Comparison of ENCODE assay signal across 8 cellular contexts in the genomic region with DNA sequence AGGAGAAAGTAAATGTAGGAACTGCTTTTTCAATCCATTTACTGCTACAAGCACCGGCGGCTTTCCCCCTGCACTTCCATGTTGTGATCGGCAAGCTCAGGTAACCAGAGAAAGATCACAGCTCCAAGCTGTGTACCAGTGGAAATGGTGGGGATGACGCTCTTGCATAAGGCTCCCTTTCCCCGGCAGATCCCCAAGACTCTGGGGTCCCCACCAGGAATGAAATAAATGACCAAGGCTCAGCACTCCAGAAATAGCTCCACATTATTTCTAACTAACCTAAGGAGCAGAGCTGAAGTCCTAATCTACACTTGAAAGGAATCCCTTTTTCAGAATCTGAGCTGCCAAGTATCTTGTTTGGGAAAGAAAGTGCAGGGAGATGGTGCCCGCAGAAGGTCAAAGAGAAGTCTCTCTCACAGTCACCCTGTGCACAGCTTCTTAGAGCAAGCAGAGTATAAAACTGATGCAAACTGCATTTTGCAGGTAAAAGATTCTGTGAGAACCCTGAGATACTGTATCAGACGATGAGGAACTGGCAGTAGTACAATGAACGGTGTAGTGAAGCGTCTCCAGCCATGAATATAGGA.
DNase-seq lines count a peak whose midpoint lies in the region; ATAC-seq, FAIRE-seq and TF ChIP-seq lines count a peak whose summit lies in the region.

No MANE protein-coding gene starts in this region.

- peaks cover 18% of the 10 kb centered on the region for H3K4me1 ChIP-seq in HUES6 (ENCODE audit: control insufficient read depth, insufficient read depth, low read length)

- DNase-seq in GM12865 (ENCODE audit: low read depth): no peak
- no peak for DNase-seq in astrocyte of the cerebellum (ENCODE audit: low read depth)
- DNase-seq in memory B cell (ENCODE audit: low spot score in 2 of 2): no peak
- DNase-seq in urothelium cell line (ENCODE audit: low spot score): no peak
- no peak for DNase-seq in SHP77 treated with DMSO at 0.1 percent for 48 hours (lab: John Stamatoyannopoulos, UW)

- no peaks in the 10 kb centered on the region for H3K27me3 ChIP-seq in HUES6 (ENCODE audit: control insufficient read depth, insufficient read depth, low read length)

- H3K4me3 ChIP-seq in GM12865 (ENCODE audit: low read depth, low read length): peak overlapping the region; percentile 75
- peak overlapping the region; percentile 97 for H3K4me3 ChIP-seq in HUES6 (ENCODE audit: low read depth, low read length)
- peak overlapping the region; percentile 72 for H3K4me3 ChIP-seq in astrocyte of the cerebellum (ENCODE audit: low read depth, low read length)

- peaks cover 13% of the 10 kb centered on the region for H3K36me3 ChIP-seq in HUES6 (ENCODE audit: control insufficient read depth, insufficient read depth, low read length)

- no peaks in the 10 kb centered on the region for H3K9me3 ChIP-seq in HUES6 (ENCODE audit: control insufficient read depth, insufficient read depth, low read depth, low read length)

- no peaks in the 10 kb centered on the region for H3K9me3 Mint-ChIP-seq in memory B cell

- peaks cover 54% of the 10 kb centered on the region for H3K4me1 Mint-ChIP-seq in memory B cell

- H3K9ac ChIP-seq in HUES6 (ENCODE audit: low read length): peak overlapping the region; percentile 87

- peaks cover 11% of the 10 kb centered on the region for H3K36me3 Mint-ChIP-seq in memory B cell

- ATAC-seq in memory B cell (ENCODE audit: low read depth): no peak
- ATAC-seq in HG02840 (IDR thresholded peaks at IDR 0.05; ENCODE audit: low FRiP score, unreplicated experiment): no peak
- no peak for ATAC-seq in HG03097 (IDR thresholded peaks at IDR 0.05; ENCODE audit: low FRiP score, unreplicated experiment)

- FAIRE-seq in urothelium cell line (lab: Jason Lieb, UNC): no peak

- H3K27ac ChIP-seq in HUES6 (ENCODE audit: low read depth, low read length): peak overlapping the region; percentile 58; the same call in 1 of the 2 replicates

- TF ChIP-seq CTCF in GM12865 (IDR thresholded peaks at IDR 0.05; ENCODE audit: insufficient read depth, low read depth, low read length, missing control alignments) (no peak), astrocyte of the cerebellum (IDR thresholded peaks at IDR 0.05; ENCODE audit: low read depth, low read length, missing control alignments) (no peak)

- H3K27me3 Mint-ChIP-seq in memory B cell: no peaks in the 10 kb centered on the region

- in situ Hi-C loops in astrocyte of the cerebellum (cut with HindIII; ENCODE audit: low sequenced_read_pairs): loop anchor here (5.0 kb wide), 1 partner anchor 72 kb away; no protein-coding TSS in a partner anchor

- peak overlapping the region; percentile 96 for H3K4me3 Mint-ChIP-seq in memory B cell

- peak overlapping the region; percentile 59 for H3K27ac Mint-ChIP-seq in memory B cell
